ENCODE assay signal across 13 cellular contexts in genomic region chr15:96355561-96356129, GRCh38. TPM values are rescaled to one million over a fixed set of nuclear protein-coding genes. Genes with fewer than 3 reads are reported as not detected.
DNase-seq lines count a peak whose midpoint lies in the region; ATAC-seq and TF ChIP-seq lines count a peak whose summit lies in the region.
"Had no signal": no experiment of that assay in that cellular context is flagged by ENCODE, and none has a peak within 500 bp of the region (broad histone marks: within the 10 kb centered on the region; RNA-seq: fewer than 3 reads in every experiment).

No MANE protein-coding gene starts in this region.

- peaks cover 0 to 17% (median 0%) of the 10 kb centered on the region in 4 donors for H3K27me3 ChIP-seq in esophagus muscularis mucosa
- H3K27me3 ChIP-seq in neural progenitor cell: peaks cover 96% of the 10 kb centered on the region

- H4K20me1 ChIP-seq in neural progenitor cell (ENCODE audit: low read depth): peaks cover 52% of the 10 kb centered on the region

- peak overlapping the region; percentile 94 to 97 (median 94) for H3K27ac ChIP-seq in esophagus muscularis mucosa (replicated peaks in 1 of 4)
- no peak overlapping the region for H3K27ac ChIP-seq in neural progenitor cell

- peak overlapping the region; percentile 23 for H3K4me3 Mint-ChIP-seq in activated naive CD8-positive, alpha-beta T cell
- H3K4me3 Mint-ChIP-seq in activated naive CD8-positive, alpha-beta T cell treated with anti-CD3 and anti-CD28 coated beads for 36 hours: no peak overlapping the region
- H3K4me3 Mint-ChIP-seq in neural progenitor cell (peak overlapping the region; percentile 50), type B pancreatic cell (peak overlapping the region; percentile 34)
- H3K4me3 Mint-ChIP-seq in activated CD4-positive, alpha-beta memory T cell treated with anti-CD3 and anti-CD28 coated beads for 36 hours: no peak overlapping the region

- peaks cover 47% of the 10 kb centered on the region for H3K79me2 ChIP-seq in neural progenitor cell (ENCODE audit: low read depth)

- POLR2A ChIA-PET in activated CD4-positive, alpha-beta memory T cell treated with anti-CD3 and anti-CD28 coated beads for 36 hours (lab: Charles Lee): no interaction called here

- WGBS in esophagus muscularis mucosa: 68% methylated on average over 4 of the region's 7 CpGs

- no peak overlapping the region for H3K27ac Mint-ChIP-seq in activated naive CD8-positive, alpha-beta T cell
- no peak overlapping the region for H3K27ac Mint-ChIP-seq in activated naive CD8-positive, alpha-beta T cell treated with anti-CD3 and anti-CD28 coated beads for 36 hours
- H3K27ac Mint-ChIP-seq in neural progenitor cell (no peak overlapping the region), type B pancreatic cell (peak overlapping the region; percentile 34)
- H3K27ac Mint-ChIP-seq in activated CD4-positive, alpha-beta memory T cell treated with anti-CD3 and anti-CD28 coated beads for 36 hours: no peak overlapping the region
- H3K27ac Mint-ChIP-seq: stimulated activated naive CD8-positive, alpha-beta T cell treated with anti-CD3 and anti-CD28 coated beads, Interleukin-15, amount 100 ng/mL, for 72 hours had no signal

- peaks cover 70% of the 10 kb centered on the region for H3F3A ChIP-seq in neural progenitor cell (ENCODE audit: low read depth)

- DNase-seq in activated naive CD8-positive, alpha-beta T cell treated with anti-CD3 and anti-CD28 coated beads for 36 hours: no peak
- no peak for DNase-seq in esophagus muscularis mucosa (ENCODE audit: extremely low spot score)
- DNase-seq in neural progenitor cell (ENCODE audit: low spot score): peak; percentile 56
- DNase-seq in type B pancreatic cell (ENCODE audit: extremely low spot score, unreplicated experiment): no peak
- no peak for DNase-seq in activated CD4-positive, alpha-beta memory T cell treated with anti-CD3 and anti-CD28 coated beads for 36 hours
- no peak for DNase-seq in SHP77 treated with DMSO at 0.1 percent for 48 hours (lab: John Stamatoyannopoulos, UW)
- DNase-seq: activated effector memory CD4-positive, alpha-beta T cell treated with Interleukin-2 at 50 U/mL for 16 hours; COR-L47; small intestine; stimulated activated naive CD8-positive, alpha-beta T cell treated with anti-CD3 and anti-CD28 coated beads, Interleukin-15, amount 100 ng/mL, for 72 hours had no signal

- H3K4me1 ChIP-seq in esophagus muscularis mucosa (peaks cover 44 to 92% (median 85%) of the 10 kb centered on the region in 4 donors), neural progenitor cell (peaks cover 85% of the 10 kb centered on the region)

- no peak overlapping the region for H3K9ac ChIP-seq in neural progenitor cell

- peaks cover 27% of the 10 kb centered on the region for H3K4me1 Mint-ChIP-seq in activated naive CD8-positive, alpha-beta T cell (ENCODE audit: low read depth)
- H3K4me1 Mint-ChIP-seq in activated naive CD8-positive, alpha-beta T cell treated with anti-CD3 and anti-CD28 coated beads for 36 hours: peaks cover 23% of the 10 kb centered on the region
- peaks cover 65% of the 10 kb centered on the region for H3K4me1 Mint-ChIP-seq in neural progenitor cell
- H3K4me1 Mint-ChIP-seq in type B pancreatic cell (ENCODE audit: unreplicated experiment): peaks cover 41% of the 10 kb centered on the region
- peaks cover 20% of the 10 kb centered on the region for H3K4me1 Mint-ChIP-seq in activated CD4-positive, alpha-beta memory T cell treated with anti-CD3 and anti-CD28 coated beads for 36 hours (ENCODE audit: low read depth)

- H3K9me3 ChIP-seq in esophagus muscularis mucosa (no peaks in the 10 kb centered on the region), neural progenitor cell (ENCODE audit: low read depth) (no peaks in the 10 kb centered on the region)

- no peak for ATAC-seq in GM19463 (IDR thresholded peaks at IDR 0.05; ENCODE audit: unreplicated experiment)

- H3K36me3 ChIP-seq in esophagus muscularis mucosa (no peaks in the 10 kb centered on the region), neural progenitor cell (no peaks in the 10 kb centered on the region)

- no peak for TF ChIP-seq EP300 in esophagus muscularis mucosa (IDR thresholded peaks at IDR 0.05)

- no peak for TF ChIP-seq POLR2A in esophagus muscularis mucosa (IDR thresholded peaks at IDR 0.05; ENCODE audit: low read depth)

- no peak for TF ChIP-seq CTCF in esophagus muscularis mucosa (IDR thresholded peaks at IDR 0.05)
- TF ChIP-seq CTCF in neural progenitor cell (IDR thresholded peaks at IDR 0.05): no peak
- no peak for TF ChIP-seq CTCF in type B pancreatic cell (conservative IDR thresholded peaks at IDR 0.05)

- H2AFZ ChIP-seq in neural progenitor cell (replicated peaks): no peak overlapping the region

- no peaks in the 10 kb centered on the region for H3K36me3 Mint-ChIP-seq in activated naive CD8-positive, alpha-beta T cell
- no peaks in the 10 kb centered on the region for H3K36me3 Mint-ChIP-seq in activated naive CD8-positive, alpha-beta T cell treated with anti-CD3 and anti-CD28 coated beads for 36 hours
- no peaks in the 10 kb centered on the region for H3K36me3 Mint-ChIP-seq in neural progenitor cell
- H3K36me3 Mint-ChIP-seq in type B pancreatic cell: no peaks in the 10 kb centered on the region
- peaks cover 4% of the 10 kb centered on the region for H3K36me3 Mint-ChIP-seq in activated CD4-positive, alpha-beta memory T cell treated with anti-CD3 and anti-CD28 coated beads for 36 hours

- H3K4me3 ChIP-seq in esophagus muscularis mucosa (peak overlapping the region; percentile 62 to 78 (median 66)), neural progenitor cell (peak overlapping the region; percentile 62)

- peaks cover 37% of the 10 kb centered on the region for H3K27me3 Mint-ChIP-seq in activated naive CD8-positive, alpha-beta T cell
- peaks cover 66% of the 10 kb centered on the region for H3K27me3 Mint-ChIP-seq in activated naive CD8-positive, alpha-beta T cell treated with anti-CD3 and anti-CD28 coated beads for 36 hours
- H3K27me3 Mint-ChIP-seq in neural progenitor cell (ENCODE audit: insufficient read depth, low read depth) (peaks cover 46% of the 10 kb centered on the region), type B pancreatic cell (peaks cover 70% of the 10 kb centered on the region)
- peaks cover 53% of the 10 kb centered on the region for H3K27me3 Mint-ChIP-seq in activated CD4-positive, alpha-beta memory T cell treated with anti-CD3 and anti-CD28 coated beads for 36 hours

- intact Hi-C loops in esophagus muscularis mucosa (cut with DNase I): loop anchor here (2.0 to 10.0 kb wide), 5 partner anchors 109 to 1091 kb away; no protein-coding TSS in a partner anchor
- intact Hi-C loops in activated CD4-positive, alpha-beta memory T cell treated with anti-CD3 and anti-CD28 coated beads for 36 hours (cut with micrococcal nuclease): loop anchor here (1.0 to 2.0 kb wide), 3 partner anchors 25 to 880 kb away; partner anchors contain the start of gene NR2F2

- H3K4me2 ChIP-seq in neural progenitor cell: peak overlapping the region; percentile 98

- no peaks in the 10 kb centered on the region for H3K9me3 Mint-ChIP-seq in activated naive CD8-positive, alpha-beta T cell (ENCODE audit: low read depth)
- peaks cover 3% of the 10 kb centered on the region for H3K9me3 Mint-ChIP-seq in activated naive CD8-positive, alpha-beta T cell treated with anti-CD3 and anti-CD28 coated beads for 36 hours
- no peaks in the 10 kb centered on the region for H3K9me3 Mint-ChIP-seq in neural progenitor cell
- no peaks in the 10 kb centered on the region for H3K9me3 Mint-ChIP-seq in type B pancreatic cell
- H3K9me3 Mint-ChIP-seq in activated CD4-positive, alpha-beta memory T cell treated with anti-CD3 and anti-CD28 coated beads for 36 hours: no peaks in the 10 kb centered on the region
- H3K9me3 Mint-ChIP-seq: central memory CD8-positive, alpha-beta T cell had no signal

- CTCF ChIA-PET in activated CD4-positive, alpha-beta memory T cell treated with anti-CD3 and anti-CD28 coated beads for 36 hours (lab: Charles Lee): no interaction called here

RNA-seq across cellular contexts. Expression of gene NR2F2, which starts 25.1 kb away (rescaled TPM):
- not detected for total RNA-seq in activated naive CD8-positive, alpha-beta T cell treated with anti-CD3 and anti-CD28 coated beads for 36 hours
- total RNA-seq in esophagus muscularis mucosa (100 to 1,000 TPM in 2 of 4 donors, 10 to 100 TPM in 2; 42.7 to 131 (median 83.6) TPM), neural progenitor cell (ENCODE audit: low replicate concordance) (24.6 and 32.1 TPM in 2 replicates), type B pancreatic cell (ENCODE audit: low replicate concordance) (135 and 270 TPM in 2 replicates)
- total RNA-seq in activated CD4-positive, alpha-beta memory T cell treated with anti-CD3 and anti-CD28 coated beads for 36 hours: not detected

Comparison
In these comparisons a context has a peak if more than half of its experiments do, and no peak if none do; other contexts are left out.
1. H3K4me3 Mint-ChIP-seq: peak in activated naive CD8-positive, alpha-beta T cell (single experiment), neural progenitor cell (single experiment) and type B pancreatic cell (single experiment); none in activated naive CD8-positive, alpha-beta T cell treated with anti-CD3 and anti-CD28 coated beads for 36 hours (single experiment) and activated CD4-positive, alpha-beta memory T cell treated with anti-CD3 and anti-CD28 coated beads for 36 hours (single experiment).
2. RNA of gene NR2F2, which starts 25.1 kb away (total RNA-seq): 135 to 270 TPM in type B pancreatic cell, 42.7 to 131 TPM in esophagus muscularis mucosa and 24.6 to 32.1 TPM in neural progenitor cell; not detected in activated naive CD8-positive, alpha-beta T cell treated with anti-CD3 and anti-CD28 coated beads for 36 hours and not detected in activated CD4-positive, alpha-beta memory T cell treated with anti-CD3 and anti-CD28 coated beads for 36 hours; every median in the first group is over 10 times any median in the second.